2 cellular contexts compared by ENCODE assay signal in the genomic region with DNA sequence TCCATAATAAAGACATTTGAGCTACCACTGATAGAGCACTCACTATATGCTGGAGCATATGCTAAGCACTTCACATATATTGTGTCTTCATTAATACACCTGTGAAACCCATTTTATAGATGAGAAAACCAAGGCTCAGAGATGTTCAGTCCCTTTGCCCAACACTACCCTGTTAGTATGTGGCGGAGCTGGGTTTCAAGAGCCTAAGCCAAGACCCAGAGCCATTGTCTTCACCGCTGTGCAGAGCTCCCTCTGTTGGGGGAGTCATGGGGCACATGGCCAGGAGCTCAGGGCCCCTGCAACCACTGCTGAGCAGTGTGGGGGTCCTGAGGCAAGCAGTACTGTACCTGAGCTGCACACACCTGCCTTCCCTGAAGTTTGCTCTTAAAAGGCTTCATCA.
TF ChIP-seq lines count a peak whose summit lies in the region.

No MANE protein-coding gene starts in this region.

TF ChIP-seq in IMR-90, 13 proteins besides CTCF, POLR2A, EP300 and RAD21 (continued from another document):
- TF ChIP-seq ELK1 (IDR thresholded peaks at IDR 0.05; ENCODE audit: borderline replicate concordance, low read depth, low read length) (no peak), FOS (IDR thresholded peaks at IDR 0.05; ENCODE audit: low read depth, low read length) (no peak), NFE2L2 (IDR thresholded peaks at IDR 0.05; ENCODE audit: low read depth, low read length) (no peak), SMC3 (IDR thresholded peaks at IDR 0.05; ENCODE audit: low read depth, low read length) (no peak), CEBPB (IDR thresholded peaks at IDR 0.05; ENCODE audit: low read depth, low read length) (no peak), RFX5 (IDR thresholded peaks at IDR 0.05; ENCODE audit: low read depth, low read length) (no peak), CHD1 (IDR thresholded peaks at IDR 0.05; ENCODE audit: low read depth, low read length) (no peak), MXI1 (IDR thresholded peaks at IDR 0.05; ENCODE audit: borderline replicate concordance, low read depth, low read length) (no peak), MAZ (IDR thresholded peaks at IDR 0.05; ENCODE audit: borderline replicate concordance, low read depth, low read length) (no peak)
- TF ChIP-seq, protein P1, sequence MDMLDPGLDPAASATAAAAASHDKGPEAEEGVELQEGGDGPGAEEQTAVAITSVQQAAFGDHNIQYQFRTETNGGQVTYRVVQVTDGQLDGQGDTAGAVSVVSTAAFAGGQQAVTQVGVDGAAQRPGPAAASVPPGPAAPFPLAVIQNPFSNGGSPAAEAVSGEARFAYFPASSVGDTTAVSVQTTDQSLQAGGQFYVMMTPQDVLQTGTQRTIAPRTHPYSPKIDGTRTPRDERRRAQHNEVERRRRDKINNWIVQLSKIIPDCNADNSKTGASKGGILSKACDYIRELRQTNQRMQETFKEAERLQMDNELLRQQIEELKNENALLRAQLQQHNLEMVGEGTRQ (IDR thresholded peaks at IDR 0.05; ENCODE audit: low read depth, low read length) = no peak

TF ChIP-seq in WTC11, 78 proteins besides CTCF, POLR2A, EP300 and RAD21 (continued from another document):
- TF ChIP-seq, protein P2, sequence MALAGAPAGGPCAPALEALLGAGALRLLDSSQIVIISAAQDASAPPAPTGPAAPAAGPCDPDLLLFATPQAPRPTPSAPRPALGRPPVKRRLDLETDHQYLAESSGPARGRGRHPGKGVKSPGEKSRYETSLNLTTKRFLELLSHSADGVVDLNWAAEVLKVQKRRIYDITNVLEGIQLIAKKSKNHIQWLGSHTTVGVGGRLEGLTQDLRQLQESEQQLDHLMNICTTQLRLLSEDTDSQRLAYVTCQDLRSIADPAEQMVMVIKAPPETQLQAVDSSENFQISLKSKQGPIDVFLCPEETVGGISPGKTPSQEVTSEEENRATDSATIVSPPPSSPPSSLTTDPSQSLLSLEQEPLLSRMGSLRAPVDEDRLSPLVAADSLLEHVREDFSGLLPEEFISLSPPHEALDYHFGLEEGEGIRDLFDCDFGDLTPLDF (CRISPR knock-in tag; IDR thresholded peaks at IDR 0.05) = no peak
- no peak for TF ChIP-seq NFYB (CRISPR knock-in tag; conservative IDR thresholded peaks at IDR 0.05; ENCODE audit: low read depth)
- no peak for TF ChIP-seq ZNF396 (CRISPR knock-in tag; IDR thresholded peaks at IDR 0.05; ENCODE audit: borderline replicate concordance)
